ENCODE assay signal across 7 cellular contexts in the genomic region with DNA sequence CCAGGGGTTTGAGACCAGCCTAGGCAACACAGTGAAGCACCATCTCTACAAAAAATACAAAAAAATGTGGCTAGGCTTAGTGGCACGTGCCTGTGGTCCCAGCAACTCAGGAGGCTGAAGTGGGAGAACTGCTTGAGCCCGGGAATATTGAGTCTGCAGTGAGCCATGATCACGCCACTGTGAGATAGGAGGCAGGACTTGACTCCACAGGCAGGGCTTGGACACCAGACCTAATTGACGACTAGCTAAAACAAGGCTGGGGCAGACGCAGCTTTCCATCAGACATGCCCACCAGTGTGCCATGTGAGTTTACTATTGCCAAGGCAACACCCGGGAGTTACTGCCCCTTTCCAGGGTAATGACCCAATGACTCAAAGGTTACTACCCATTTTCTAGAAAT. TPM values are rescaled to one million over a fixed set of nuclear protein-coding genes. Genes with fewer than 3 reads are reported as not detected.
"Had no signal": no experiment of that assay in that cellular context is flagged by ENCODE, and none has a peak within 500 bp of the region (broad histone marks: within the 10 kb centered on the region; RNA-seq: fewer than 3 reads in every experiment).

No MANE protein-coding gene starts in this region.

RNA-seq across cellular contexts. Expression of a gene that starts 27.4 kb away (rescaled TPM):
- total RNA-seq: GM23248, GM23338, H1, H4, H7, H9, HFFc6 had no signal
